In genomic region chr16:20866161-20866772, GRCh38 we compare ENCODE assay signal across 8 cellular contexts. TPM values are rescaled to one million over a fixed set of nuclear protein-coding genes. Genes with fewer than 3 reads are reported as not detected.
DNase-seq lines count a peak whose midpoint lies in the region; ATAC-seq, FAIRE-seq and TF ChIP-seq lines count a peak whose summit lies in the region.

No MANE protein-coding gene starts in this region.

- peak overlapping the region; percentile 63 for H3K27ac ChIP-seq in HUES48 (ENCODE audit: low read depth, low read length)
- H3K27ac ChIP-seq in ascending aorta, result peak overlapping the region; percentile 81 to 82
- H3K27ac ChIP-seq in hepatocyte, result peak overlapping the region; percentile 78
- H3K27ac ChIP-seq in thoracic aorta, result peak overlapping the region; percentile 84 to 88

- TF ChIP-seq POLR2A in GM12891 (IDR thresholded peaks at IDR 0.05; ENCODE audit: low read depth, low read length), result no peak

- H3K9ac ChIP-seq in HUES48 (ENCODE audit: low read depth, low read length), result 0 out of 2 replicates have a peak overlapping the region, but pooled peaks have one; percentile 18

- intact Hi-C loops in ascending aorta (cut with DNase I), result loop anchor here (2.0 to 5.0 kb wide), 2 partner anchors 15 to 86 kb away; no protein-coding TSS in a partner anchor

- DNase-seq in GM12891 (ENCODE audit: insufficient read length, low spot score) (no peak), ascending aorta (ENCODE audit: low spot score in 2 of 2) (peak; percentile 17 to 86), hepatocyte (ENCODE audit: low spot score) (peak; percentile 80), thoracic aorta (ENCODE audit: low spot score) (peak; percentile 66), T-helper 9 cell (no peak), NCI-H1436 (lab: John Stamatoyannopoulos, UW) (no peak)

- H3K9me3 ChIP-seq in HUES48 (ENCODE audit: control insufficient read depth, insufficient read depth, low read length) (no peaks in the 10 kb centered on the region), ascending aorta (no peaks in the 10 kb centered on the region), hepatocyte (ENCODE audit: low read depth) (no peaks in the 10 kb centered on the region), thoracic aorta (no peaks in the 10 kb centered on the region)

- H3K4me3 ChIP-seq in HUES48 (ENCODE audit: low read depth, low read length), result no peak overlapping the region
- peak overlapping the region in 1 of 2 donors; percentile 44 for H3K4me3 ChIP-seq in ascending aorta
- no peak overlapping the region for H3K4me3 ChIP-seq in hepatocyte
- no peak overlapping the region for H3K4me3 ChIP-seq in thoracic aorta

- FAIRE-seq in GM12891 (lab: Jason Lieb, UNC), result no peak

- peak; percentile 66 for ATAC-seq in thoracic aorta (ENCODE audit: insufficient number of reproducible peaks, low FRiP score, low read depth)
- no peak for ATAC-seq in HG03139 (IDR thresholded peaks at IDR 0.05; ENCODE audit: unreplicated experiment)

- H3K27me3 ChIP-seq in HUES48 (ENCODE audit: control insufficient read depth, insufficient read depth, low read length) (no peaks in the 10 kb centered on the region), ascending aorta (no peaks in the 10 kb centered on the region), hepatocyte (no peaks in the 10 kb centered on the region), thoracic aorta (replicated peaks; ENCODE audit: insufficient read depth) (no peaks in the 10 kb centered on the region)

- H3K4me2 ChIP-seq in hepatocyte, result peak overlapping the region; percentile 3

- WGBS in hepatocyte (ENCODE audit: low lambda C conversion rate, missing lambda C conversion rate), result 34% methylated on average over 6 of the region's 6 CpGs

- peaks cover 11% of the 10 kb centered on the region; the same call in 1 of the 2 replicates for H3K4me1 ChIP-seq in HUES48 (ENCODE audit: control insufficient read depth, insufficient read depth, low read length)
- peaks cover 38 to 71% of the 10 kb centered on the region in 2 donors for H3K4me1 ChIP-seq in ascending aorta
- peaks cover 28% of the 10 kb centered on the region for H3K4me1 ChIP-seq in hepatocyte (ENCODE audit: insufficient read depth)
- peaks cover 65 to 87% of the 10 kb centered on the region in 2 donors for H3K4me1 ChIP-seq in thoracic aorta (ENCODE audit: control insufficient read depth in 1 of 2, low read depth in 2 of 2)

- H3K9me2 ChIP-seq in hepatocyte (replicated peaks; ENCODE audit: insufficient read depth), result no peaks in the 10 kb centered on the region

- H2AFZ ChIP-seq in hepatocyte, result no peak overlapping the region

- TF ChIP-seq CTCF in ascending aorta (IDR thresholded peaks at IDR 0.05), result no peak
- TF ChIP-seq CTCF in hepatocyte (IDR thresholded peaks at IDR 0.05; ENCODE audit: poor library complexity), result no peak
- no peak for TF ChIP-seq CTCF in thoracic aorta (IDR thresholded peaks at IDR 0.05)

- peaks cover 45% of the 10 kb centered on the region for H4K20me1 ChIP-seq in hepatocyte (ENCODE audit: insufficient read depth, poor library complexity, severe bottlenecking)

- H3K79me2 ChIP-seq in hepatocyte, result peaks cover 94% of the 10 kb centered on the region

- peaks cover 13% of the 10 kb centered on the region for H3K36me3 ChIP-seq in HUES48 (ENCODE audit: control insufficient read depth, insufficient read depth, low read length)
- H3K36me3 ChIP-seq in ascending aorta, result peaks cover 10 to 12% of the 10 kb centered on the region in 2 donors
- H3K36me3 ChIP-seq in hepatocyte (replicated peaks; ENCODE audit: insufficient read depth, low read depth), result no peaks in the 10 kb centered on the region
- peaks cover 6% of the 10 kb centered on the region for H3K36me3 ChIP-seq in thoracic aorta

TF ChIP-seq in GM12891, 5 proteins besides CTCF, POLR2A, EP300 and RAD21:
- TF ChIP-seq POU2F2 (IDR thresholded peaks at IDR 0.05; ENCODE audit: low read depth, low read length), result no peak
- TF ChIP-seq TAF1 (IDR thresholded peaks at IDR 0.05; ENCODE audit: low read depth, low read length), result peak; percentile 10; the same call in 1 of the 2 replicates

RNA-seq across cellular contexts. Expression of gene DCUN1D3, which starts 33.9 kb away (rescaled TPM):
- 1.9 TPM for polyA plus RNA-seq in GM12891 (2012; ENCODE audit: low read depth, missing spikeins)
- total RNA-seq in ascending aorta, result 9.8 TPM
- 38.1 and 40.3 TPM in 2 replicates for total RNA-seq in hepatocyte
- 10.3 and 15.0 TPM in 2 replicates for polyA plus RNA-seq in hepatocyte
- total RNA-seq in thoracic aorta, result 10 to 100 TPM; 25.3 to 28.0 TPM

RNA-seq across cellular contexts. Expression of gene LYRM1, which starts 34.3 kb away (rescaled TPM):
- 32.4 TPM for polyA plus RNA-seq in GM12891 (2012; ENCODE audit: low read depth, missing spikeins)
- total RNA-seq in ascending aorta (3.9 TPM), hepatocyte (60.0 and 61.5 TPM in 2 replicates), thoracic aorta (10 to 100 TPM; 18.7 to 34.9 TPM)
- polyA plus RNA-seq in hepatocyte, result 48.9 and 57.3 TPM in 2 replicates

RNA-seq across cellular contexts. Expression of gene REXO5, which starts 59.9 kb away (rescaled TPM):
- 8.8 TPM for polyA plus RNA-seq in GM12891 (2012; ENCODE audit: low read depth, missing spikeins)
- total RNA-seq in ascending aorta, result 2.1 TPM
- 3.6 and 9.4 TPM in 2 replicates for total RNA-seq in hepatocyte
- polyA plus RNA-seq in hepatocyte, result 2.9 and 3.5 TPM in 2 replicates
- 1 to 10 TPM in 1 of 2 donors, not detected in 1; 6.5 TPM for total RNA-seq in thoracic aorta

RNA-seq across cellular contexts. Expression of gene ERI2, which starts 60.0 kb away (rescaled TPM):
- 9.5 TPM for polyA plus RNA-seq in GM12891 (2012; ENCODE audit: low read depth, missing spikeins)
- total RNA-seq in ascending aorta, result not detected
- 20.8 and 26.9 TPM in 2 replicates for total RNA-seq in hepatocyte
- polyA plus RNA-seq in hepatocyte, result 6.9 and 19.1 TPM in 2 replicates
- total RNA-seq in thoracic aorta, result 1 to 10 TPM; 2.6 to 7.8 TPM

Comparison
In these comparisons a context has a peak if more than half of its experiments do, and no peak if none do; other contexts are left out.
1. DNase-seq: peak in ascending aorta (2 of 2), hepatocyte (single experiment) and thoracic aorta (single experiment); none in GM12891 (single experiment), T-helper 9 cell (single experiment) and NCI-H1436 (single experiment).
2. Peak in every context shown above with its lines, with median percentiles within 50 percentile points of each other: H3K27ac ChIP-seq.